In the genomic region with DNA sequence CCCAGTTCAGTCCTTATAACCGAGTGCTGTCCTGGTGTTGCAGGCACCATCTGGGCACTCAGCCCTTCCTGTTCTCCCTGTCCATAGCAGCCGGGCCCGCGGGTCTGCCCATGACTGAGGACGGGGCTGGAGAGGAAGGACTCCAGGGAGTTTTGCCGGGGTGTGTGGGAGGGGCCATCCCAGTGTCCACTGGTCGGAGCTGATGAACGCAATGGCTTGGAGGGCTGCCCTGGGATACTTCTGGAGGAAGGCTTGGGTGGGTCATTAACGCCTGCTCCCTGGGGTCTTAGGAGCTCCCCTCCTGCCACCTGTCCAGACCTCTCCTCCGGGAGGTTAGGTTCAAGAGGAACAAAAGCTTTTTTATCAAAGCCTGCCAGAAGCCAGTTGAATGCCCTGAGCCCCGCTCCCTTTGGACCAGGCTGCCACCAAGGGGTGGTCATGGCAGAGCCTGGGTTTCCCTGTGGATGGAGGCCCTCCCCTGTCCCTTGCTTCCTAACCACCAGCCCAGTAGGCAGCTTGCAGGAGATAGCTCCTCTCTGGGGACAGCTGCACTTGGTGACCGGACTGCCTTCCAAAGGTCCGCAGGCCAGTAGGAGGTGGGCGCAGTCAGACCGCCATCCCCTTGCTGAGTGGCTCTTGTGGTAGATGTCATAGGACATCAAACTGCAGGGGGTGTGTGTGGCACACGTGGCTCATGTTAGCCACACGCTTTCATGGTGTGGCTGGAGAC, we compare ENCODE assay signal across 21 cellular contexts.
DNase-seq lines count a peak whose midpoint lies in the region; ATAC-seq and TF ChIP-seq lines count a peak whose summit lies in the region.
"Had no signal": no experiment of that assay in that cellular context is flagged by ENCODE, and none has a peak within 500 bp of the region (broad histone marks: within the 10 kb centered on the region; RNA-seq: fewer than 3 reads in every experiment).

No MANE protein-coding gene starts in this region.

- no peak overlapping the region for H3K27ac ChIP-seq in spleen
- H3K27ac ChIP-seq: A549, epithelial cell of prostate, prostate gland, testis had no signal

- DNase-seq in activated T-cell treated with anti-CD3 and anti-CD28 coated beads, Interleukin-2, amount 50 U/mL, for 1 hour = peak; percentile 7
- DNase-seq in activated T-cell treated with anti-CD3 and anti-CD28 coated beads, Interleukin-2, amount 50 U/mL, for 72 hours = no peak
- peak; percentile 0 for DNase-seq in effector CD4-positive, alpha-beta T cell
- peak; percentile 84 for DNase-seq in myocyte (ENCODE audit: low read depth)
- peak; percentile 53 for DNase-seq in spleen
- no peak for DNase-seq in NCI-H2107 treated with DMSO at 0.1 percent for 48 hours (lab: John Stamatoyannopoulos, UW; ENCODE audit: unreplicated experiment)
- DNase-seq in activated CD4-positive, alpha-beta T cell treated with anti-CD3 and anti-CD28 coated beads for 4 hours = no peak
- no peak for DNase-seq in NAMALWA (ENCODE audit: low spot score)
- DNase-seq: activated CD8-positive, alpha-beta memory T cell treated with anti-CD3 and anti-CD28 coated beads, Interleukin-2, amount 10 ng/mL, durations not matched to agents 7 days and 5 days; C1 segment of cervical spinal cord; cortex of kidney; DMS 273 treated with DMSO at 0.1 percent for 48 hours; NCI-H2081 treated with DMSO at 0.1 percent for 48 hours; NCI-H524 treated with DMSO at 0.1 percent for 48 hours; testis had no signal

- no peak for TF ChIP-seq POLR2A in spleen (IDR thresholded peaks at IDR 0.05)

- peaks cover 0 to 20% (median 6%) of the 10 kb centered on the region in 8 donors for H3K9me3 ChIP-seq in spleen
- H3K9me3 ChIP-seq: prostate gland, testis had no signal

- no peak for TF ChIP-seq CTCF in spleen (IDR thresholded peaks at IDR 0.05 in 8 of 11, conservative IDR thresholded peaks at IDR 0.05 in 3 of 11)

- no peak overlapping the region for H3K4me3 ChIP-seq in spleen
- H3K4me3 ChIP-seq: A549, K562, prostate gland, testis had no signal

- no peak overlapping the region for H3K27ac Mint-ChIP-seq in activated T-cell treated with anti-CD3 and anti-CD28 coated beads, Interleukin-2, amount 50 U/mL, for 72 hours
- H3K27ac Mint-ChIP-seq: activated CD8-positive, alpha-beta memory T cell treated with anti-CD3 and anti-CD28 coated beads, Interleukin-2, amount 10 ng/mL, durations not matched to agents 7 days and 5 days; activated naive CD8-positive, alpha-beta T cell; T-helper 1 cell treated with Interleukin-12 subunit alpha and Interleukin-12 subunit beta and Interleukin-4 antibody, amounts not matched to agents 30 μg/mL and 1 μg/mL, for 36 hours had no signal

- H3K36me3 ChIP-seq in spleen = peaks cover 0 to 26% (median 0%) of the 10 kb centered on the region in 6 donors
- H3K36me3 ChIP-seq: prostate gland had no signal

- no peaks in the 10 kb centered on the region for H3K27me3 Mint-ChIP-seq in activated T-cell treated with anti-CD3 and anti-CD28 coated beads, Interleukin-2, amount 50 U/mL, for 72 hours (ENCODE audit: low read depth)
- H3K27me3 Mint-ChIP-seq: activated CD8-positive, alpha-beta memory T cell treated with anti-CD3 and anti-CD28 coated beads, Interleukin-2, amount 10 ng/mL, durations not matched to agents 7 days and 5 days; activated naive CD8-positive, alpha-beta T cell had no signal

- no peaks in the 10 kb centered on the region for H3K36me3 Mint-ChIP-seq in activated T-cell treated with anti-CD3 and anti-CD28 coated beads, Interleukin-2, amount 50 U/mL, for 72 hours (ENCODE audit: insufficient read depth in 2 of 2)
- H3K36me3 Mint-ChIP-seq: activated CD8-positive, alpha-beta memory T cell treated with anti-CD3 and anti-CD28 coated beads, Interleukin-2, amount 10 ng/mL, durations not matched to agents 7 days and 5 days had no signal

- intact Hi-C loops in spleen (cut with DNase I; ENCODE audit: low total_unique reads) = no loop called here

- no peak overlapping the region for H3K4me3 Mint-ChIP-seq in activated T-cell treated with anti-CD3 and anti-CD28 coated beads, Interleukin-2, amount 50 U/mL, for 72 hours
- H3K4me3 Mint-ChIP-seq: activated CD8-positive, alpha-beta memory T cell treated with anti-CD3 and anti-CD28 coated beads, Interleukin-2, amount 10 ng/mL, durations not matched to agents 7 days and 5 days; activated naive CD8-positive, alpha-beta T cell; T-helper 1 cell treated with Interleukin-12 subunit alpha and Interleukin-12 subunit beta and Interleukin-4 antibody, amounts not matched to agents 30 μg/mL and 1 μg/mL, for 36 hours had no signal

- WGBS in spleen, 5 donors = 85 to 95% (median 88%) methylated on average over 12 to 17 of the region's 17 CpGs

- no peaks in the 10 kb centered on the region for H3K4me1 Mint-ChIP-seq in activated T-cell treated with anti-CD3 and anti-CD28 coated beads, Interleukin-2, amount 50 U/mL, for 72 hours (ENCODE audit: low read depth)
- H3K4me1 Mint-ChIP-seq: activated CD8-positive, alpha-beta memory T cell treated with anti-CD3 and anti-CD28 coated beads, Interleukin-2, amount 10 ng/mL, durations not matched to agents 7 days and 5 days had no signal

- ATAC-seq in activated T-cell treated with anti-CD3 and anti-CD28 coated beads, Interleukin-2, amount 50 U/mL, for 72 hours (replicated peaks in 1 of 2) = no peak
- ATAC-seq: A549; activated CD8-positive, alpha-beta memory T cell treated with anti-CD3 and anti-CD28 coated beads, Interleukin-2, amount 10 ng/mL, durations not matched to agents 7 days and 5 days; K562 had no signal

- H3K27me3 ChIP-seq in spleen (replicated peaks in 1 of 7) = no peaks in the 10 kb centered on the region
- H3K27me3 ChIP-seq: testis had no signal

- H3K4me1 ChIP-seq in spleen = peaks cover 0 to 6% (median 0%) of the 10 kb centered on the region in 6 donors
- H3K4me1 ChIP-seq: A549, prostate gland, testis had no signal

- H3K9me3 Mint-ChIP-seq in activated T-cell treated with anti-CD3 and anti-CD28 coated beads, Interleukin-2, amount 50 U/mL, for 72 hours = peaks cover 0 to 5% of the 10 kb centered on the region in 2 donors

Comparison
In these comparisons a context has a peak if more than half of its experiments do, and no peak if none do; other contexts are left out.
1. DNase-seq: peak in activated T-cell treated with anti-CD3 and anti-CD28 coated beads, Interleukin-2, amount 50 U/mL, for 1 hour (single experiment), effector CD4-positive, alpha-beta T cell (single experiment), myocyte (single experiment) and spleen (single experiment); none in activated T-cell treated with anti-CD3 and anti-CD28 coated beads, Interleukin-2, amount 50 U/mL, for 72 hours (0 of 2), NCI-H2107 treated with DMSO at 0.1 percent for 48 hours (single experiment), activated CD4-positive, alpha-beta T cell treated with anti-CD3 and anti-CD28 coated beads for 4 hours (0 of 2) and NAMALWA (single experiment).